21 cellular contexts compared by ENCODE assay signal in the genomic region with DNA sequence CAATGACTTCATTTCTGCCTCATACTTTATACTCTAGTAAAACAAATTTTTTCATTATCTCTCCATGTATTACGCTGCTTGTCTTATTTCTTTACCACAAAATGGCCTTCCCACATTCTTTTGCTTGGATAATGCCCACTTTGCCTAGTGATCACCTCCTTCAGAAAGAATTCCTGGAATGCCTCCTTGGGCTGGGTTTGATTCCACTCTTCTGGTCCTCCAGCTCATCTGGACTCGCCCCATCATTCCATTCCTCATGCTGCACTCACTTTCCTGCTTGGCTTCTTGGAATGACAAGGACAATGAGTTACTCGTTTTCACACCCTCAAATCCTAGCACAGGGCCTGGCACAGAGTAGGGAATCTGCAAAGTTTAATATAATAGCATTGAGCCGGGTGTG.
DNase-seq lines count a peak whose midpoint lies in the region; ATAC-seq and TF ChIP-seq lines count a peak whose summit lies in the region.
"Had no signal": no experiment of that assay in that cellular context is flagged by ENCODE, and none has a peak within 500 bp of the region (broad histone marks: within the 10 kb centered on the region; RNA-seq: fewer than 3 reads in every experiment).

No MANE protein-coding gene starts in this region.

- H3K4me1 Mint-ChIP-seq in WTC11, result no peaks in the 10 kb centered on the region
- H3K4me1 Mint-ChIP-seq: CD4-positive, alpha-beta memory T cell; IgD-negative memory B cell had no signal

- no peak for TF ChIP-seq CTCF in WTC11 (IDR thresholded peaks at IDR 0.05)

- H3K27me3 Mint-ChIP-seq in WTC11 (ENCODE audit: low read depth), result peaks cover 11% of the 10 kb centered on the region
- H3K27me3 Mint-ChIP-seq: CD4-positive, alpha-beta memory T cell; IgD-negative memory B cell had no signal

- ATAC-seq in WTC11, result peak; percentile 32; the same call in 1 of the 2 replicates
- ATAC-seq in Right ventricle myocardium superior (ENCODE audit: poor library complexity), result no peak

- intact Hi-C loops in Right ventricle myocardium superior (cut with DNase I), result no loop called here

- POLR2A ChIA-PET in WTC11 (lab: Charles Lee), result no interaction called here

- H3K36me3 Mint-ChIP-seq in WTC11, result no peaks in the 10 kb centered on the region; the same call in 1 of the 2 replicates
- H3K36me3 Mint-ChIP-seq: CD4-positive, alpha-beta memory T cell; IgD-negative memory B cell had no signal

- H3K9me3 Mint-ChIP-seq in WTC11, result peaks cover 29% of the 10 kb centered on the region

- H3K27ac Mint-ChIP-seq in WTC11, result no peak overlapping the region
- H3K27ac Mint-ChIP-seq: CD4-positive, alpha-beta memory T cell; IgD-negative memory B cell had no signal

- DNase-seq in NCI-H1694 (lab: John Stamatoyannopoulos, UW) (peak; percentile 2), NCI-H1694 treated with DMSO at 0.1 percent for 48 hours (lab: John Stamatoyannopoulos, UW) (no peak), WTC11 (ENCODE audit: low spot score) (no peak), islet precursor cell (peak; percentile 76), NCI-H345 treated with DMSO at 0.1 percent for 48 hours (lab: John Stamatoyannopoulos, UW; ENCODE audit: unreplicated experiment) (no peak), Right ventricle myocardium superior (no peak), nucleus accumbens (lab: John Stamatoyannopoulos, UW) (no peak)
- DNase-seq in activated effector memory CD4-positive, alpha-beta T cell treated with anti-CD3 and anti-CD28 coated beads, Interleukin-2, amount 50 U/mL, for 16 hours, result no peak
- DNase-seq: Caco-2; CD4-positive, alpha-beta memory T cell; DND-41; GOT3; Karpas-422; MM.1S; NCI-H1048; NCI-H1417 treated with DMSO at 0.1 percent for 48 hours; NCI-H226; NCI-H774; NK-92 treated with Interleukin-12 subunit alpha and Interleukin-12 subunit beta, amount 100 ng/mL, for 24 hours; SW 1271 had no signal

- H3K4me3 Mint-ChIP-seq in WTC11, result no peak overlapping the region
- H3K4me3 Mint-ChIP-seq: CD4-positive, alpha-beta memory T cell; IgD-negative memory B cell had no signal

- CTCF ChIA-PET in WTC11 (lab: Charles Lee), result no interaction called here

TF ChIP-seq in WTC11, 78 proteins besides CTCF, POLR2A, EP300 and RAD21:
- TF ChIP-seq FOXK1 (CRISPR knock-in tag; IDR thresholded peaks at IDR 0.05) (no peak), JUN (CRISPR knock-in tag; IDR thresholded peaks at IDR 0.05) (no peak), ZNF219 (CRISPR knock-in tag; IDR thresholded peaks at IDR 0.05; ENCODE audit: borderline replicate concordance) (no peak), TCF7 (CRISPR knock-in tag; IDR thresholded peaks at IDR 0.05; ENCODE audit: low read depth) (no peak), RORB (CRISPR knock-in tag; IDR thresholded peaks at IDR 0.05) (no peak), TEAD4 (CRISPR knock-in tag; IDR thresholded peaks at IDR 0.05) (no peak), PRRX2 (CRISPR knock-in tag; IDR thresholded peaks at IDR 0.05) (no peak), ZNF396 (CRISPR knock-in tag; IDR thresholded peaks at IDR 0.05; ENCODE audit: borderline replicate concordance) (no peak), MYBL2 (CRISPR knock-in tag; IDR thresholded peaks at IDR 0.05) (no peak), ZNF423 (CRISPR knock-in tag; IDR thresholded peaks at IDR 0.05) (no peak), FOXJ3 (CRISPR knock-in tag; IDR thresholded peaks at IDR 0.05; ENCODE audit: borderline replicate concordance) (no peak), SP1 (CRISPR knock-in tag; conservative IDR thresholded peaks at IDR 0.05) (no peak)
- TF ChIP-seq, protein P1, sequence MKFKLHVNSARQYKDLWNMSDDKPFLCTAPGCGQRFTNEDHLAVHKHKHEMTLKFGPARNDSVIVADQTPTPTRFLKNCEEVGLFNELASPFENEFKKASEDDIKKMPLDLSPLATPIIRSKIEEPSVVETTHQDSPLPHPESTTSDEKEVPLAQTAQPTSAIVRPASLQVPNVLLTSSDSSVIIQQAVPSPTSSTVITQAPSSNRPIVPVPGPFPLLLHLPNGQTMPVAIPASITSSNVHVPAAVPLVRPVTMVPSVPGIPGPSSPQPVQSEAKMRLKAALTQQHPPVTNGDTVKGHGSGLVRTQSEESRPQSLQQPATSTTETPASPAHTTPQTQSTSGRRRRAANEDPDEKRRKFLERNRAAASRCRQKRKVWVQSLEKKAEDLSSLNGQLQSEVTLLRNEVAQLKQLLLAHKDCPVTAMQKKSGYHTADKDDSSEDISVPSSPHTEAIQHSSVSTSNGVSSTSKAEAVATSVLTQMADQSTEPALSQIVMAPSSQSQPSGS (CRISPR knock-in tag; IDR thresholded peaks at IDR 0.05; ENCODE audit: borderline replicate concordance, low read depth), result no peak
- TF ChIP-seq, protein P2, sequence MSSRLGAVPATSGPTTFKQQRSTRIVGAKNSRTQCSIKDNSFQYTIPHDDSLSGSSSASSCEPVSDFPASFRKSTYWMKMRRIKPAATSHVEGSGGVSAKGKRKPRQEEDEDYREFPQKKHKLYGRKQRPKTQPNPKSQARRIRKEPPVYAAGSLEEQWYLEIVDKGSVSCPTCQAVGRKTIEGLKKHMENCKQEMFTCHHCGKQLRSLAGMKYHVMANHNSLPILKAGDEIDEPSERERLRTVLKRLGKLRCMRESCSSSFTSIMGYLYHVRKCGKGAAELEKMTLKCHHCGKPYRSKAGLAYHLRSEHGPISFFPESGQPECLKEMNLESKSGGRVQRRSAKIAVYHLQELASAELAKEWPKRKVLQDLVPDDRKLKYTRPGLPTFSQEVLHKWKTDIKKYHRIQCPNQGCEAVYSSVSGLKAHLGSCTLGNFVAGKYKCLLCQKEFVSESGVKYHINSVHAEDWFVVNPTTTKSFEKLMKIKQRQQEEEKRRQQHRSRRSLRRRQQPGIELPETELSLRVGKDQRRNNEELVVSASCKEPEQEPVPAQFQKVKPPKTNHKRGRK (CRISPR knock-in tag; IDR thresholded peaks at IDR 0.05; ENCODE audit: borderline replicate concordance), result no peak
- TF ChIP-seq, protein P3, sequence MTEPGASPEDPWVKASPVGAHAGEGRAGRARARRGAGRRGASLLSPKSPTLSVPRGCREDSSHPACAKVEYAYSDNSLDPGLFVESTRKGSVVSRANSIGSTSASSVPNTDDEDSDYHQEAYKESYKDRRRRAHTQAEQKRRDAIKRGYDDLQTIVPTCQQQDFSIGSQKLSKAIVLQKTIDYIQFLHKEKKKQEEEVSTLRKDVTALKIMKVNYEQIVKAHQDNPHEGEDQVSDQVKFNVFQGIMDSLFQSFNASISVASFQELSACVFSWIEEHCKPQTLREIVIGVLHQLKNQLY (CRISPR knock-in tag; IDR thresholded peaks at IDR 0.05), result no peak
TF ChIP-seq in WTC11: peak in this region for 0.

Comparison
In these comparisons a context has a peak if more than half of its experiments do, and no peak if none do; other contexts are left out.
1. DNase-seq: peak in NCI-H1694 (single experiment) and islet precursor cell (single experiment); none in NCI-H1694 treated with DMSO at 0.1 percent for 48 hours (single experiment), WTC11 (single experiment), NCI-H345 treated with DMSO at 0.1 percent for 48 hours (single experiment), Right ventricle myocardium superior (single experiment), nucleus accumbens (0 of 56) and activated effector memory CD4-positive, alpha-beta T cell treated with anti-CD3 and anti-CD28 coated beads, Interleukin-2, amount 50 U/mL, for 16 hours (single experiment).